2 cellular contexts compared by ENCODE assay signal in the genomic region with DNA sequence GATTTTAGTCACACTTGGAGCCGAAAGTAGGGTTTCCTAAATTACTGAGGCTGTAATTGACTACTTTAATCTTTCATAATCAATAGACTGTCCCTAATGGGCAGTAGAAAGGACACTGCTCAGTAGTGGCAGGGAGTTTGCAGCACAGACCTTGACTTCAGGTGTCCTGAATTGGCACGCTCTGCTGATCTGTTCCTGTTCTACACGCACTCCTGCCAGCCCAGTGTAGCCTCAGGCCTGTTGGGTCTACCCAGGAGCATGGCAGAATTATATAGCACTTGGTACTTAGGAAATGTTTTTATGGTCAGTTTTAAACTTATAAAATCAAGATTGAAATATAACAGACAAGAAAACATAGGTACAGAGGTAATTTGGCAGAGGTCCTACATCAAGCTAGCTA.
TF ChIP-seq lines count a peak whose summit lies in the region.

No MANE protein-coding gene starts in this region.

TF ChIP-seq in A549, 52 proteins besides CTCF, POLR2A, EP300 and RAD21:
- no peak for TF ChIP-seq TFCP2L1 (CRISPR knock-in tag; IDR thresholded peaks at IDR 0.05)
- TF ChIP-seq JUN (IDR thresholded peaks at IDR 0.05), result no peak
- TF ChIP-seq ZNF302 (CRISPR knock-in tag; IDR thresholded peaks at IDR 0.05), result no peak
- no peak for TF ChIP-seq POLR2AphosphoS2 (conservative IDR thresholded peaks at IDR 0.05; ENCODE audit: low read length)
- TF ChIP-seq, protein P1, sequence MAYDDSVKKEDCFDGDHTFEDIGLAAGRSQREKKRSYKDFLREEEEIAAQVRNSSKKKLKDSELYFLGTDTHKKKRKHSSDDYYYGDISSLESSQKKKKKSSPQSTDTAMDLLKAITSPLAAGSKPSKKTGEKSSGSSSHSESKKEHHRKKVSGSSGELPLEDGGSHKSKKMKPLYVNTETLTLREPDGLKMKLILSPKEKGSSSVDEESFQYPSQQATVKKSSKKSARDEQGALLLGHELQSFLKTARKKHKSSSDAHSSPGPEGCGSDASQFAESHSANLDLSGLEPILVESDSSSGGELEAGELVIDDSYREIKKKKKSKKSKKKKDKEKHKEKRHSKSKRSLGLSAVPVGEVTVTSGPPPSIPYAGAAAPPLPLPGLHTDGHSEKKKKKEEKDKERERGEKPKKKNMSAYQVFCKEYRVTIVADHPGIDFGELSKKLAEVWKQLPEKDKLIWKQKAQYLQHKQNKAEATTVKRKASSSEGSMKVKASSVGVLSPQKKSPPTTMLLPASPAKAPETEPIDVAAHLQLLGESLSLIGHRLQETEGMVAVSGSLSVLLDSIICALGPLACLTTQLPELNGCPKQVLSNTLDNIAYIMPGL (CRISPR knock-in tag; IDR thresholded peaks at IDR 0.05; ENCODE audit: borderline replicate concordance), result no peak
- no peak for TF ChIP-seq KDM5A (IDR thresholded peaks at IDR 0.05)
- no peak for TF ChIP-seq HEYL (CRISPR knock-in tag; IDR thresholded peaks at IDR 0.05)
- TF ChIP-seq KDM1A (IDR thresholded peaks at IDR 0.05; ENCODE audit: low read depth), result no peak
- no peak for TF ChIP-seq SMC3 (IDR thresholded peaks at IDR 0.05)
- no peak for TF ChIP-seq CBX2 (IDR thresholded peaks at IDR 0.05; ENCODE audit: borderline replicate concordance, low read depth)
- TF ChIP-seq, protein P2, sequence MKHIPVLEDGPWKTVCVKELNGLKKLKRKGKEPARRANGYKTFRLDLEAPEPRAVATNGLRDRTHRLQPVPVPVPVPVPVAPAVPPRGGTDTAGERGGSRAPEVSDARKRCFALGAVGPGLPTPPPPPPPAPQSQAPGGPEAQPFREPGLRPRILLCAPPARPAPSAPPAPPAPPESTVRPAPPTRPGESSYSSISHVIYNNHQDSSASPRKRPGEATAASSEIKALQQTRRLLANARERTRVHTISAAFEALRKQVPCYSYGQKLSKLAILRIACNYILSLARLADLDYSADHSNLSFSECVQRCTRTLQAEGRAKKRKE (CRISPR knock-in tag; IDR thresholded peaks at IDR 0.05; ENCODE audit: low read depth), result no peak
- TF ChIP-seq, protein P3, sequence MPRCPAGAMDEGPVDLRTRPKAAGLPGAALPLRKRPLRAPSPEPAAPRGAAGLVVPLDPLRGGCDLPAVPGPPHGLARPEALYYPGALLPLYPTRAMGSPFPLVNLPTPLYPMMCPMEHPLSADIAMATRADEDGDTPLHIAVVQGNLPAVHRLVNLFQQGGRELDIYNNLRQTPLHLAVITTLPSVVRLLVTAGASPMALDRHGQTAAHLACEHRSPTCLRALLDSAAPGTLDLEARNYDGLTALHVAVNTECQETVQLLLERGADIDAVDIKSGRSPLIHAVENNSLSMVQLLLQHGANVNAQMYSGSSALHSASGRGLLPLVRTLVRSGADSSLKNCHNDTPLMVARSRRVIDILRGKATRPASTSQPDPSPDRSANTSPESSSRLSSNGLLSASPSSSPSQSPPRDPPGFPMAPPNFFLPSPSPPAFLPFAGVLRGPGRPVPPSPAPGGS (IDR thresholded peaks at IDR 0.05), result no peak
- no peak for TF ChIP-seq CEBPB (IDR thresholded peaks at IDR 0.05)
- TF ChIP-seq RCOR1 (IDR thresholded peaks at IDR 0.05; ENCODE audit: low read depth, low read length), result no peak
- TF ChIP-seq JUNB (IDR thresholded peaks at IDR 0.05), result no peak
- no peak for TF ChIP-seq HOXA7 (CRISPR knock-in tag; IDR thresholded peaks at IDR 0.05)
- TF ChIP-seq, protein P4, sequence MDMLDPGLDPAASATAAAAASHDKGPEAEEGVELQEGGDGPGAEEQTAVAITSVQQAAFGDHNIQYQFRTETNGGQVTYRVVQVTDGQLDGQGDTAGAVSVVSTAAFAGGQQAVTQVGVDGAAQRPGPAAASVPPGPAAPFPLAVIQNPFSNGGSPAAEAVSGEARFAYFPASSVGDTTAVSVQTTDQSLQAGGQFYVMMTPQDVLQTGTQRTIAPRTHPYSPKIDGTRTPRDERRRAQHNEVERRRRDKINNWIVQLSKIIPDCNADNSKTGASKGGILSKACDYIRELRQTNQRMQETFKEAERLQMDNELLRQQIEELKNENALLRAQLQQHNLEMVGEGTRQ (IDR thresholded peaks at IDR 0.05), result no peak
- TF ChIP-seq RFX5 (IDR thresholded peaks at IDR 0.05), result no peak
- TF ChIP-seq BHLHE40 (IDR thresholded peaks at IDR 0.05; ENCODE audit: low read depth, low read length), result no peak

TF ChIP-seq in GM12878, 131 proteins besides CTCF, POLR2A, EP300 and RAD21:
- TF ChIP-seq SREBF2 (IDR thresholded peaks at IDR 0.05; ENCODE audit: low read length) (no peak), LARP7 (IDR thresholded peaks at IDR 0.05) (no peak), RAD51 (IDR thresholded peaks at IDR 0.05) (no peak), NR2C1 (IDR thresholded peaks at IDR 0.05) (no peak), TCF7 (IDR thresholded peaks at IDR 0.05; ENCODE audit: borderline replicate concordance) (no peak), SP1 (IDR thresholded peaks at IDR 0.05; ENCODE audit: low read depth, low read length) (no peak), PAX8 (IDR thresholded peaks at IDR 0.05) (no peak), STAT3 (IDR thresholded peaks at IDR 0.05; ENCODE audit: low read depth, low read length) (no peak), FOS (IDR thresholded peaks at IDR 0.05; ENCODE audit: borderline replicate concordance, extremely low read depth, insufficient read length) (no peak)
- TF ChIP-seq, protein P5, sequence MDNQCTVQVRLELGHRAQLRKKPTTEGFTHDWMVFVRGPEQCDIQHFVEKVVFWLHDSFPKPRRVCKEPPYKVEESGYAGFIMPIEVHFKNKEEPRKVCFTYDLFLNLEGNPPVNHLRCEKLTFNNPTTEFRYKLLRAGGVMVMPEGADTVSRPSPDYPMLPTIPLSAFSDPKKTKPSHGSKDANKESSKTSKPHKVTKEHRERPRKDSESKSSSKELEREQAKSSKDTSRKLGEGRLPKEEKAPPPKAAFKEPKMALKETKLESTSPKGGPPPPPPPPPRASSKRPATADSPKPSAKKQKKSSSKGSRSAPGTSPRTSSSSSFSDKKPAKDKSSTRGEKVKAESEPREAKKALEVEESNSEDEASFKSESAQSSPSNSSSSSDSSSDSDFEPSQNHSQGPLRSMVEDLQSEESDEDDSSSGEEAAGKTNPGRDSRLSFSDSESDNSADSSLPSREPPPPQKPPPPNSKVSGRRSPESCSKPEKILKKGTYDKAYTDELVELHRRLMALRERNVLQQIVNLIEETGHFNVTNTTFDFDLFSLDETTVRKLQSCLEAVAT (IDR thresholded peaks at IDR 0.05), result no peak
- TF ChIP-seq, protein P6, sequence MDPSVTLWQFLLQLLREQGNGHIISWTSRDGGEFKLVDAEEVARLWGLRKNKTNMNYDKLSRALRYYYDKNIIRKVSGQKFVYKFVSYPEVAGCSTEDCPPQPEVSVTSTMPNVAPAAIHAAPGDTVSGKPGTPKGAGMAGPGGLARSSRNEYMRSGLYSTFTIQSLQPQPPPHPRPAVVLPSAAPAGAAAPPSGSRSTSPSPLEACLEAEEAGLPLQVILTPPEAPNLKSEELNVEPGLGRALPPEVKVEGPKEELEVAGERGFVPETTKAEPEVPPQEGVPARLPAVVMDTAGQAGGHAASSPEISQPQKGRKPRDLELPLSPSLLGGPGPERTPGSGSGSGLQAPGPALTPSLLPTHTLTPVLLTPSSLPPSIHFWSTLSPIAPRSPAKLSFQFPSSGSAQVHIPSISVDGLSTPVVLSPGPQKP (IDR thresholded peaks at IDR 0.05; ENCODE audit: low read depth, low read length), result no peak
- TF ChIP-seq, protein P7, sequence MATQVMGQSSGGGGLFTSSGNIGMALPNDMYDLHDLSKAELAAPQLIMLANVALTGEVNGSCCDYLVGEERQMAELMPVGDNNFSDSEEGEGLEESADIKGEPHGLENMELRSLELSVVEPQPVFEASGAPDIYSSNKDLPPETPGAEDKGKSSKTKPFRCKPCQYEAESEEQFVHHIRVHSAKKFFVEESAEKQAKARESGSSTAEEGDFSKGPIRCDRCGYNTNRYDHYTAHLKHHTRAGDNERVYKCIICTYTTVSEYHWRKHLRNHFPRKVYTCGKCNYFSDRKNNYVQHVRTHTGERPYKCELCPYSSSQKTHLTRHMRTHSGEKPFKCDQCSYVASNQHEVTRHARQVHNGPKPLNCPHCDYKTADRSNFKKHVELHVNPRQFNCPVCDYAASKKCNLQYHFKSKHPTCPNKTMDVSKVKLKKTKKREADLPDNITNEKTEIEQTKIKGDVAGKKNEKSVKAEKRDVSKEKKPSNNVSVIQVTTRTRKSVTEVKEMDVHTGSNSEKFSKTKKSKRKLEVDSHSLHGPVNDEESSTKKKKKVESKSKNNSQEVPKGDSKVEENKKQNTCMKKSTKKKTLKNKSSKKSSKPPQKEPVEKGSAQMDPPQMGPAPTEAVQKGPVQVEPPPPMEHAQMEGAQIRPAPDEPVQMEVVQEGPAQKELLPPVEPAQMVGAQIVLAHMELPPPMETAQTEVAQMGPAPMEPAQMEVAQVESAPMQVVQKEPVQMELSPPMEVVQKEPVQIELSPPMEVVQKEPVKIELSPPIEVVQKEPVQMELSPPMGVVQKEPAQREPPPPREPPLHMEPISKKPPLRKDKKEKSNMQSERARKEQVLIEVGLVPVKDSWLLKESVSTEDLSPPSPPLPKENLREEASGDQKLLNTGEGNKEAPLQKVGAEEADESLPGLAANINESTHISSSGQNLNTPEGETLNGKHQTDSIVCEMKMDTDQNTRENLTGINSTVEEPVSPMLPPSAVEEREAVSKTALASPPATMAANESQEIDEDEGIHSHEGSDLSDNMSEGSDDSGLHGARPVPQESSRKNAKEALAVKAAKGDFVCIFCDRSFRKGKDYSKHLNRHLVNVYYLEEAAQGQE (IDR thresholded peaks at IDR 0.05; ENCODE audit: low read depth, low read length), result no peak
- TF ChIP-seq, protein P8, sequence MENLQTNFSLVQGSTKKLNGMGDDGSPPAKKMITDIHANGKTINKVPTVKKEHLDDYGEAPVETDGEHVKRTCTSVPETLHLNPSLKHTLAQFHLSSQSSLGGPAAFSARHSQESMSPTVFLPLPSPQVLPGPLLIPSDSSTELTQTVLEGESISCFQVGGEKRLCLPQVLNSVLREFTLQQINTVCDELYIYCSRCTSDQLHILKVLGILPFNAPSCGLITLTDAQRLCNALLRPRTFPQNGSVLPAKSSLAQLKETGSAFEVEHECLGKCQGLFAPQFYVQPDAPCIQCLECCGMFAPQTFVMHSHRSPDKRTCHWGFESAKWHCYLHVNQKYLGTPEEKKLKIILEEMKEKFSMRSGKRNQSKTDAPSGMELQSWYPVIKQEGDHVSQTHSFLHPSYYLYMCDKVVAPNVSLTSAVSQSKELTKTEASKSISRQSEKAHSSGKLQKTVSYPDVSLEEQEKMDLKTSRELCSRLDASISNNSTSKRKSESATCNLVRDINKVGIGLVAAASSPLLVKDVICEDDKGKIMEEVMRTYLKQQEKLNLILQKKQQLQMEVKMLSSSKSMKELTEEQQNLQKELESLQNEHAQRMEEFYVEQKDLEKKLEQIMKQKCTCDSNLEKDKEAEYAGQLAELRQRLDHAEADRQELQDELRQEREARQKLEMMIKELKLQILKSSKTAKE (IDR thresholded peaks at IDR 0.05; ENCODE audit: low read depth, poor library complexity, severe bottlenecking), result no peak
- TF ChIP-seq, protein P3 (IDR thresholded peaks at IDR 0.05; ENCODE audit: borderline replicate concordance, insufficient read depth, low read depth, low read length, poor library complexity, severe bottlenecking), result no peak
- TF ChIP-seq, protein P9, sequence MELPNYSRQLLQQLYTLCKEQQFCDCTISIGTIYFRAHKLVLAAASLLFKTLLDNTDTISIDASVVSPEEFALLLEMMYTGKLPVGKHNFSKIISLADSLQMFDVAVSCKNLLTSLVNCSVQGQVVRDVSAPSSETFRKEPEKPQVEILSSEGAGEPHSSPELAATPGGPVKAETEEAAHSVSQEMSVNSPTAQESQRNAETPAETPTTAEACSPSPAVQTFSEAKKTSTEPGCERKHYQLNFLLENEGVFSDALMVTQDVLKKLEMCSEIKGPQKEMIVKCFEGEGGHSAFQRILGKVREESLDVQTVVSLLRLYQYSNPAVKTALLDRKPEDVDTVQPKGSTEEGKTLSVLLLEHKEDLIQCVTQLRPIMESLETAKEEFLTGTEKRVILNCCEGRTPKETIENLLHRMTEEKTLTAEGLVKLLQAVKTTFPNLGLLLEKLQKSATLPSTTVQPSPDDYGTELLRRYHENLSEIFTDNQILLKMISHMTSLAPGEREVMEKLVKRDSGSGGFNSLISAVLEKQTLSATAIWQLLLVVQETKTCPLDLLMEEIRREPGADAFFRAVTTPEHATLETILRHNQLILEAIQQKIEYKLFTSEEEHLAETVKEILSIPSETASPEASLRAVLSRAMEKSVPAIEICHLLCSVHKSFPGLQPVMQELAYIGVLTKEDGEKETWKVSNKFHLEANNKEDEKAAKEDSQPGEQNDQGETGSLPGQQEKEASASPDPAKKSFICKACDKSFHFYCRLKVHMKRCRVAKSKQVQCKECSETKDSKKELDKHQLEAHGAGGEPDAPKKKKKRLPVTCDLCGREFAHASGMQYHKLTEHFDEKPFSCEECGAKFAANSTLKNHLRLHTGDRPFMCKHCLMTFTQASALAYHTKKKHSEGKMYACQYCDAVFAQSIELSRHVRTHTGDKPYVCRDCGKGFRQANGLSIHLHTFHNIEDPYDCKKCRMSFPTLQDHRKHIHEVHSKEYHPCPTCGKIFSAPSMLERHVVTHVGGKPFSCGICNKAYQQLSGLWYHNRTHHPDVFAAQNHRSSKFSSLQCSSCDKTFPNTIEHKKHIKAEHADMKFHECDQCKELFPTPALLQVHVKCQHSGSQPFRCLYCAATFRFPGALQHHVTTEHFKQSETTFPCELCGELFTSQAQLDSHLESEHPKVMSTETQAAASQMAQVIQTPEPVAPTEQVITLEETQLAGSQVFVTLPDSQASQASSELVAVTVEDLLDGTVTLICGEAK (IDR thresholded peaks at IDR 0.05; ENCODE audit: borderline replicate concordance), result no peak
